In the genomic region with DNA sequence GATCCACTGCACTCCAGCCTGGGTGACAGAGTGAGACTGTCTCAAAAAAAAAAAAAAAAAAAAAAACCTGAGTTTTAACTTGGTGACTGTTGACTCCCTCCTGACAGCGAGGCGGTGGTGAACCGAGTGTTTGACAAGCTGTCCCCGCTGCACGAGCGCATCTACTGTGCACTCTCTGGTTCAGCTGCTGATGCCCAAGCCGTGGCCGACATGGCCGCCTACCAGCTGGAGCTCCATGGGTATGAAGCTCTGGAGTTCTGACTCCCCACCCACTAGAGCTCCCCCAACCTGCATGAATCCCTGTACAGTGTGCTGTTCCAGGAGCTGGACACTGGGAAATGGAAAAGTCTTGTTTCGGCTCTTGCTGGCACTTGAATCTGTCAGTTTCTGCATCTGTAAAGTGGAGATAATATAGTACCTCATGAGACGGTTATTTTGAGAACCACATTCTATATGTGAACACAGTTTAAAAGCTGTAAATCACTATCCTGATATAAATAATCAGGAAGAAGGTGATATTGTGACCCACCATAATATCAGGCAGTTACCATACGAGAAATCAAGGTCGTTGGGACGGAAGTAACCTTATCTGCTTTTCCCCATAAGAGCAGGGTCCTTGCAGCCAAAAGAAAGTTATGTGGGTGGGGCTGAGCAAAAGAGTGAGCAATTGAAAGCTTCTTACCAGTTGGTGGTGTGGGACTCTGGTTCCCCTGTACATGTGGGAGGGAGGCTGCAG, we compare ENCODE assay signal across 1 cellular context.
TF ChIP-seq lines count a peak whose summit lies in the region.

No MANE protein-coding gene starts in this region.

TF ChIP-seq in K562, 482 proteins besides CTCF, POLR2A, EP300 and RAD21 (continued from another document and continues in another):
- TF ChIP-seq, protein P1, sequence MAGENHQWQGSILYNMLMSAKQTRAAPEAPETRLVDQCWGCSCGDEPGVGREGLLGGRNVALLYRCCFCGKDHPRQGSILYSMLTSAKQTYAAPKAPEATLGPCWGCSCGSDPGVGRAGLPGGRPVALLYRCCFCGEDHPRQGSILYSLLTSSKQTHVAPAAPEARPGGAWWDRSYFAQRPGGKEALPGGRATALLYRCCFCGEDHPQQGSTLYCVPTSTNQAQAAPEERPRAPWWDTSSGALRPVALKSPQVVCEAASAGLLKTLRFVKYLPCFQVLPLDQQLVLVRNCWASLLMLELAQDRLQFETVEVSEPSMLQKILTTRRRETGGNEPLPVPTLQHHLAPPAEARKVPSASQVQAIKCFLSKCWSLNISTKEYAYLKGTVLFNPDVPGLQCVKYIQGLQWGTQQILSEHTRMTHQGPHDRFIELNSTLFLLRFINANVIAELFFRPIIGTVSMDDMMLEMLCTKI (IDR thresholded peaks at IDR 0.05; ENCODE audit: partially characterized antibody), result no peak
- TF ChIP-seq BACH1 (tag; IDR thresholded peaks at IDR 0.05), result no peak
- TF ChIP-seq MTA1 (IDR thresholded peaks at IDR 0.05; ENCODE audit: borderline replicate concordance), result no peak
- TF ChIP-seq CBX2 (IDR thresholded peaks at IDR 0.05; ENCODE audit: insufficient read depth, low read length, poor library complexity, severe bottlenecking), result no peak
- TF ChIP-seq PPARD (CRISPR knock-in tag; IDR thresholded peaks at IDR 0.05), result no peak
- TF ChIP-seq SAFB2 (IDR thresholded peaks at IDR 0.05; ENCODE audit: borderline replicate concordance, low read depth, low read length, severe bottlenecking), result no peak
- TF ChIP-seq, protein P2, sequence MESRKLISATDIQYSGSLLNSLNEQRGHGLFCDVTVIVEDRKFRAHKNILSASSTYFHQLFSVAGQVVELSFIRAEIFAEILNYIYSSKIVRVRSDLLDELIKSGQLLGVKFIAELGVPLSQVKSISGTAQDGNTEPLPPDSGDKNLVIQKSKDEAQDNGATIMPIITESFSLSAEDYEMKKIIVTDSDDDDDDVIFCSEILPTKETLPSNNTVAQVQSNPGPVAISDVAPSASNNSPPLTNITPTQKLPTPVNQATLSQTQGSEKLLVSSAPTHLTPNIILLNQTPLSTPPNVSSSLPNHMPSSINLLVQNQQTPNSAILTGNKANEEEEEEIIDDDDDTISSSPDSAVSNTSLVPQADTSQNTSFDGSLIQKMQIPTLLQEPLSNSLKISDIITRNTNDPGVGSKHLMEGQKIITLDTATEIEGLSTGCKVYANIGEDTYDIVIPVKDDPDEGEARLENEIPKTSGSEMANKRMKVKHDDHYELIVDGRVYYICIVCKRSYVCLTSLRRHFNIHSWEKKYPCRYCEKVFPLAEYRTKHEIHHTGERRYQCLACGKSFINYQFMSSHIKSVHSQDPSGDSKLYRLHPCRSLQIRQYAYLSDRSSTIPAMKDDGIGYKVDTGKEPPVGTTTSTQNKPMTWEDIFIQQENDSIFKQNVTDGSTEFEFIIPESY (CRISPR knock-in tag; IDR thresholded peaks at IDR 0.05), result no peak
- TF ChIP-seq ZFP36 (IDR thresholded peaks at IDR 0.05; ENCODE audit: low read depth, low read length, partially characterized antibody), result peak; percentile 69
- no peak for TF ChIP-seq ZC3H8 (IDR thresholded peaks at IDR 0.05)
- TF ChIP-seq HNRNPK (IDR thresholded peaks at IDR 0.05; ENCODE audit: low read depth, low read length, poor library complexity, severe bottlenecking), result no peak
- no peak for TF ChIP-seq LARP7 (IDR thresholded peaks at IDR 0.05)
- TF ChIP-seq, protein P3, sequence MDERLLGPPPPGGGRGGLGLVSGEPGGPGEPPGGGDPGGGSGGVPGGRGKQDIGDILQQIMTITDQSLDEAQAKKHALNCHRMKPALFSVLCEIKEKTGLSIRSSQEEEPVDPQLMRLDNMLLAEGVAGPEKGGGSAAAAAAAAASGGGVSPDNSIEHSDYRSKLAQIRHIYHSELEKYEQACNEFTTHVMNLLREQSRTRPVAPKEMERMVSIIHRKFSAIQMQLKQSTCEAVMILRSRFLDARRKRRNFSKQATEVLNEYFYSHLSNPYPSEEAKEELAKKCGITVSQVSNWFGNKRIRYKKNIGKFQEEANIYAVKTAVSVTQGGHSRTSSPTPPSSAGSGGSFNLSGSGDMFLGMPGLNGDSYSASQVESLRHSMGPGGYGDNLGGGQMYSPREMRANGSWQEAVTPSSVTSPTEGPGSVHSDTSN (CRISPR knock-in tag; IDR thresholded peaks at IDR 0.05; ENCODE audit: low read depth), result no peak
- TF ChIP-seq, protein P3 (tag; conservative IDR thresholded peaks at IDR 0.05; ENCODE audit: low read depth), result peak; percentile 56
- TF ChIP-seq ZNF197 (CRISPR knock-in tag; IDR thresholded peaks at IDR 0.05; ENCODE audit: low read depth), result no peak
- TF ChIP-seq NFATC3 (IDR thresholded peaks at IDR 0.05), result no peak
- TF ChIP-seq SRSF9 (IDR thresholded peaks at IDR 0.05; ENCODE audit: borderline replicate concordance, low read depth, low read length), result no peak
- no peak for TF ChIP-seq ZKSCAN1 (IDR thresholded peaks at IDR 0.05; ENCODE audit: low read depth, low read length)
- TF ChIP-seq MAFF (IDR thresholded peaks at IDR 0.05; ENCODE audit: low read length), result no peak
- TF ChIP-seq XRCC5 (IDR thresholded peaks at IDR 0.05; ENCODE audit: low read depth, low read length), result no peak
- no peak for TF ChIP-seq POLR3G (IDR thresholded peaks at IDR 0.05; ENCODE audit: extremely low read depth, insufficient read length, insufficient replicate concordance)
- TF ChIP-seq ILK (tag; IDR thresholded peaks at IDR 0.05; ENCODE audit: borderline replicate concordance, low read depth), result no peak
- TF ChIP-seq, protein P4, sequence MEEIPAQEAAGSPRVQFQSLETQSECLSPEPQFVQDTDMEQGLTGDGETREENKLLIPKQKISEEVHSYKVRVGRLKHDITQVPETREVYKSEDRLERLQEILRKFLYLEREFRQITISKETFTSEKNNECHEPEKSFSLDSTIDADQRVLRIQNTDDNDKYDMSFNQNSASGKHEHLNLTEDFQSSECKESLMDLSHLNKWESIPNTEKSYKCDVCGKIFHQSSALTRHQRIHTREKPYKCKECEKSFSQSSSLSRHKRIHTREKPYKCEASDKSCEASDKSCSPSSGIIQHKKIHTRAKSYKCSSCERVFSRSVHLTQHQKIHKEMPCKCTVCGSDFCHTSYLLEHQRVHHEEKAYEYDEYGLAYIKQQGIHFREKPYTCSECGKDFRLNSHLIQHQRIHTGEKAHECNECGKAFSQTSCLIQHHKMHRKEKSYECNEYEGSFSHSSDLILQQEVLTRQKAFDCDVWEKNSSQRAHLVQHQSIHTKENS (CRISPR knock-in tag; IDR thresholded peaks at IDR 0.05), result no peak
- TF ChIP-seq, protein P5, sequence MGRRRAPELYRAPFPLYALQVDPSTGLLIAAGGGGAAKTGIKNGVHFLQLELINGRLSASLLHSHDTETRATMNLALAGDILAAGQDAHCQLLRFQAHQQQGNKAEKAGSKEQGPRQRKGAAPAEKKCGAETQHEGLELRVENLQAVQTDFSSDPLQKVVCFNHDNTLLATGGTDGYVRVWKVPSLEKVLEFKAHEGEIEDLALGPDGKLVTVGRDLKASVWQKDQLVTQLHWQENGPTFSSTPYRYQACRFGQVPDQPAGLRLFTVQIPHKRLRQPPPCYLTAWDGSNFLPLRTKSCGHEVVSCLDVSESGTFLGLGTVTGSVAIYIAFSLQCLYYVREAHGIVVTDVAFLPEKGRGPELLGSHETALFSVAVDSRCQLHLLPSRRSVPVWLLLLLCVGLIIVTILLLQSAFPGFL (CRISPR knock-in tag; IDR thresholded peaks at IDR 0.05), result no peak
- no peak for TF ChIP-seq CHD4 (IDR thresholded peaks at IDR 0.05; ENCODE audit: insufficient read depth, insufficient replicate concordance, low read depth, low read length, poor library complexity, severe bottlenecking)
- no peak for TF ChIP-seq TAF1 (IDR thresholded peaks at IDR 0.05; ENCODE audit: control insufficient read depth, extremely low read depth, insufficient read depth, low read length, severe bottlenecking)
- TF ChIP-seq NBN (IDR thresholded peaks at IDR 0.05; ENCODE audit: low read depth), result no peak
- peak; percentile 54 to 73 for TF ChIP-seq MAZ (CRISPR knock-in tag; conservative IDR thresholded peaks at IDR 0.05 in 1 of 2, IDR thresholded peaks at IDR 0.05 in 1 of 2)
- TF ChIP-seq NCOA1 (IDR thresholded peaks at IDR 0.05; ENCODE audit: low read depth), result no peak
- TF ChIP-seq SOX6 (IDR thresholded peaks at IDR 0.05), result peak; percentile 76
- TF ChIP-seq KLF1 (tag; IDR thresholded peaks at IDR 0.05), result no peak
- peak; percentile 48 for TF ChIP-seq GATA2 (CRISPR knock-in tag; IDR thresholded peaks at IDR 0.05)
- TF ChIP-seq, protein P6, sequence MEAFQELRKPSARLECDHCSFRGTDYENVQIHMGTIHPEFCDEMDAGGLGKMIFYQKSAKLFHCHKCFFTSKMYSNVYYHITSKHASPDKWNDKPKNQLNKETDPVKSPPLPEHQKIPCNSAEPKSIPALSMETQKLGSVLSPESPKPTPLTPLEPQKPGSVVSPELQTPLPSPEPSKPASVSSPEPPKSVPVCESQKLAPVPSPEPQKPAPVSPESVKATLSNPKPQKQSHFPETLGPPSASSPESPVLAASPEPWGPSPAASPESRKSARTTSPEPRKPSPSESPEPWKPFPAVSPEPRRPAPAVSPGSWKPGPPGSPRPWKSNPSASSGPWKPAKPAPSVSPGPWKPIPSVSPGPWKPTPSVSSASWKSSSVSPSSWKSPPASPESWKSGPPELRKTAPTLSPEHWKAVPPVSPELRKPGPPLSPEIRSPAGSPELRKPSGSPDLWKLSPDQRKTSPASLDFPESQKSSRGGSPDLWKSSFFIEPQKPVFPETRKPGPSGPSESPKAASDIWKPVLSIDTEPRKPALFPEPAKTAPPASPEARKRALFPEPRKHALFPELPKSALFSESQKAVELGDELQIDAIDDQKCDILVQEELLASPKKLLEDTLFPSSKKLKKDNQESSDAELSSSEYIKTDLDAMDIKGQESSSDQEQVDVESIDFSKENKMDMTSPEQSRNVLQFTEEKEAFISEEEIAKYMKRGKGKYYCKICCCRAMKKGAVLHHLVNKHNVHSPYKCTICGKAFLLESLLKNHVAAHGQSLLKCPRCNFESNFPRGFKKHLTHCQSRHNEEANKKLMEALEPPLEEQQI (IDR thresholded peaks at IDR 0.05), result no peak
- no peak for TF ChIP-seq MCM3 (IDR thresholded peaks at IDR 0.05)
- TF ChIP-seq TFAM (CRISPR knock-in tag; conservative IDR thresholded peaks at IDR 0.05), result no peak
- TF ChIP-seq, protein P7, sequence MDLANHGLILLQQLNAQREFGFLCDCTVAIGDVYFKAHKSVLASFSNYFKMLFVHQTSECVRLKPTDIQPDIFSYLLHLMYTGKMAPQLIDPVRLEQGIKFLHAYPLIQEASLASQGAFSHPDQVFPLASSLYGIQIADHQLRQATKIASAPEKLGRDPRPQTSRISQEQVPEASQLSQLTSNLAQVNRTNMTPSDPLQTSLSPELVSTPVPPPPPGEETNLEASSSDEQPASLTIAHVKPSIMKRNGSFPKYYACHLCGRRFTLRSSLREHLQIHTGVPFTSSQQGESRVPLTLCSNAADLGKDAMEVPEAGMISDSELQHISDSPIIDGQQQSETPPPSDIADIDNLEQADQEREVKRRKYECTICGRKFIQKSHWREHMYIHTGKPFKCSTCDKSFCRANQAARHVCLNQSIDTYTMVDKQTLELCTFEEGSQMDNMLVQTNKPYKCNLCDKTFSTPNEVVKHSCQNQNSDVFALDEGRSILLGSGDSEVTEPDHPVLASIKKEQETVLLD (IDR thresholded peaks at IDR 0.05), result no peak
- TF ChIP-seq PYGO2 (tag; IDR thresholded peaks at IDR 0.05), result no peak
- TF ChIP-seq DDX20 (tag; IDR thresholded peaks at IDR 0.05; ENCODE audit: low read depth), result no peak
- TF ChIP-seq, protein P8, sequence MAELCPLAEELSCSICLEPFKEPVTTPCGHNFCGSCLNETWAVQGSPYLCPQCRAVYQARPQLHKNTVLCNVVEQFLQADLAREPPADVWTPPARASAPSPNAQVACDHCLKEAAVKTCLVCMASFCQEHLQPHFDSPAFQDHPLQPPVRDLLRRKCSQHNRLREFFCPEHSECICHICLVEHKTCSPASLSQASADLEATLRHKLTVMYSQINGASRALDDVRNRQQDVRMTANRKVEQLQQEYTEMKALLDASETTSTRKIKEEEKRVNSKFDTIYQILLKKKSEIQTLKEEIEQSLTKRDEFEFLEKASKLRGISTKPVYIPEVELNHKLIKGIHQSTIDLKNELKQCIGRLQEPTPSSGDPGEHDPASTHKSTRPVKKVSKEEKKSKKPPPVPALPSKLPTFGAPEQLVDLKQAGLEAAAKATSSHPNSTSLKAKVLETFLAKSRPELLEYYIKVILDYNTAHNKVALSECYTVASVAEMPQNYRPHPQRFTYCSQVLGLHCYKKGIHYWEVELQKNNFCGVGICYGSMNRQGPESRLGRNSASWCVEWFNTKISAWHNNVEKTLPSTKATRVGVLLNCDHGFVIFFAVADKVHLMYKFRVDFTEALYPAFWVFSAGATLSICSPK (IDR thresholded peaks at IDR 0.05; ENCODE audit: borderline replicate concordance), result no peak
- TF ChIP-seq MAFK (IDR thresholded peaks at IDR 0.05; ENCODE audit: low read length), result no peak
- TF ChIP-seq SMC3 (conservative IDR thresholded peaks at IDR 0.05; ENCODE audit: insufficient read depth, low read depth, low read length), result no peak
- no peak for TF ChIP-seq NFE2L1 (tag; IDR thresholded peaks at IDR 0.05; ENCODE audit: borderline replicate concordance, low read depth)
- no peak for TF ChIP-seq PRMT5 (CRISPR knock-in tag; IDR thresholded peaks at IDR 0.05)
- no peak for TF ChIP-seq ZNF282 (CRISPR knock-in tag; IDR thresholded peaks at IDR 0.05)
- TF ChIP-seq HDAC2 (IDR thresholded peaks at IDR 0.05), result peak; percentile 91; the same call in 1 of the 2 replicates
- 0 out of 2 replicates have a peak, but pooled peaks have one; percentile 11 for TF ChIP-seq EP400 (IDR thresholded peaks at IDR 0.05)
- no peak for TF ChIP-seq CBX1 (IDR thresholded peaks at IDR 0.05; ENCODE audit: low read depth)
- peak; percentile 76 for TF ChIP-seq HDAC3 (IDR thresholded peaks at IDR 0.05; ENCODE audit: borderline replicate concordance, partially characterized antibody)
- TF ChIP-seq, protein P9, sequence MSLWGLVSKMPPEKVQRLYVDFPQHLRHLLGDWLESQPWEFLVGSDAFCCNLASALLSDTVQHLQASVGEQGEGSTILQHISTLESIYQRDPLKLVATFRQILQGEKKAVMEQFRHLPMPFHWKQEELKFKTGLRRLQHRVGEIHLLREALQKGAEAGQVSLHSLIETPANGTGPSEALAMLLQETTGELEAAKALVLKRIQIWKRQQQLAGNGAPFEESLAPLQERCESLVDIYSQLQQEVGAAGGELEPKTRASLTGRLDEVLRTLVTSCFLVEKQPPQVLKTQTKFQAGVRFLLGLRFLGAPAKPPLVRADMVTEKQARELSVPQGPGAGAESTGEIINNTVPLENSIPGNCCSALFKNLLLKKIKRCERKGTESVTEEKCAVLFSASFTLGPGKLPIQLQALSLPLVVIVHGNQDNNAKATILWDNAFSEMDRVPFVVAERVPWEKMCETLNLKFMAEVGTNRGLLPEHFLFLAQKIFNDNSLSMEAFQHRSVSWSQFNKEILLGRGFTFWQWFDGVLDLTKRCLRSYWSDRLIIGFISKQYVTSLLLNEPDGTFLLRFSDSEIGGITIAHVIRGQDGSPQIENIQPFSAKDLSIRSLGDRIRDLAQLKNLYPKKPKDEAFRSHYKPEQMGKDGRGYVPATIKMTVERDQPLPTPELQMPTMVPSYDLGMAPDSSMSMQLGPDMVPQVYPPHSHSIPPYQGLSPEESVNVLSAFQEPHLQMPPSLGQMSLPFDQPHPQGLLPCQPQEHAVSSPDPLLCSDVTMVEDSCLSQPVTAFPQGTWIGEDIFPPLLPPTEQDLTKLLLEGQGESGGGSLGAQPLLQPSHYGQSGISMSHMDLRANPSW (CRISPR knock-in tag; IDR thresholded peaks at IDR 0.05), result no peak
- TF ChIP-seq CSDE1 (IDR thresholded peaks at IDR 0.05), result no peak
